ENCODE assay signal across 11 cellular contexts in genomic region chr11:10778217-10778970, GRCh38. TPM values are rescaled to one million over a fixed set of nuclear protein-coding genes. Genes with fewer than 3 reads are reported as not detected.
A peak's percentile ranks its signal among the peaks of the same experiment; 100 is the strongest.
DNase-seq lines count a peak whose midpoint lies in the region; ATAC-seq, FAIRE-seq and TF ChIP-seq lines count a peak whose summit lies in the region.
"Had no signal": no experiment of that assay in that cellular context is flagged by ENCODE, and none has a peak within 500 bp of the region (broad histone marks: within the 10 kb centered on the region; RNA-seq: fewer than 3 reads in every experiment).

No MANE protein-coding gene starts in this region.

- peaks cover 17% of the 10 kb centered on the region for H3K36me3 ChIP-seq in ACC112 (ENCODE audit: insufficient read depth, low read length)
- peaks cover 18 to 25% of the 10 kb centered on the region in 2 donors for H3K36me3 ChIP-seq in small intestine (ENCODE audit: control insufficient read depth in 2 of 2, insufficient read depth in 2 of 2, low read length in 2 of 2)

- TF ChIP-seq CTCF in fibroblast of pulmonary artery (IDR thresholded peaks at IDR 0.05; ENCODE audit: low read length, missing control alignments) = no peak

- H2AFZ ChIP-seq in ACC112 (ENCODE audit: low read length, unreplicated experiment) = peak overlapping the region; percentile 58

- 79 to 92% (median 86%) methylated on average over 13 of the region's 13 CpGs for WGBS in small intestine, 3 donors

- peaks cover 26% of the 10 kb centered on the region for H3K4me1 ChIP-seq in ACC112 (ENCODE audit: control insufficient read depth, insufficient read depth, low read length, unreplicated experiment)
- no peaks in the 10 kb centered on the region for H3K4me1 ChIP-seq in small intestine (ENCODE audit: control insufficient read depth in 2 of 2, insufficient read depth in 1 of 2, low read depth in 1 of 2, low read length in 1 of 2)

- H3K4me3 ChIP-seq in ACC112 (ENCODE audit: low read depth, low read length) = peak overlapping the region; percentile 31
- H3K4me3 ChIP-seq in fibroblast of pulmonary artery (replicated peaks; ENCODE audit: low read depth, low read length) = no peak overlapping the region
- no peak overlapping the region for H3K4me3 ChIP-seq in small intestine (ENCODE audit: low read depth in 1 of 2, low read length in 2 of 2)

- FAIRE-seq in small intestine (lab: Jason Lieb, UNC) = no peak

- DNase-seq in LHCN-M2 (ENCODE audit: low read depth) (peak; percentile 89), fibroblast of pulmonary artery (ENCODE audit: low read depth) (peak; percentile 80), occipital lobe (lab: John Stamatoyannopoulos, UW) (peak; percentile 41), NOMO-1 treated with dmso at 0.1 percent for 144 hours (lab: John Stamatoyannopoulos, UW; ENCODE audit: unreplicated experiment) (no peak), small intestine (no peak)
- no peak for DNase-seq in activated effector memory CD4-positive, alpha-beta T cell treated with anti-CD3 and anti-CD28 coated beads, Interleukin-2, amount 50 U/mL, for 16 hours
- DNase-seq: activated CD8-positive, alpha-beta memory T cell treated with anti-CD3 and anti-CD28 coated beads, Interleukin-2, amount 50 U/mL, for 4 hours; NCI-H2107 had no signal

- H3K27ac ChIP-seq in ACC112 (ENCODE audit: low read depth, low read length) (peak overlapping the region; percentile 96), small intestine (ENCODE audit: low read depth in 1 of 2, low read length in 1 of 2) (no peak overlapping the region)

- H3K9me3 ChIP-seq in small intestine (ENCODE audit: control insufficient read depth, low read depth) = no peaks in the 10 kb centered on the region

- no peaks in the 10 kb centered on the region for H3K27me3 ChIP-seq in ACC112 (ENCODE audit: insufficient read depth, low read length)
- H3K27me3 ChIP-seq in small intestine (ENCODE audit: control insufficient read depth in 2 of 2, insufficient read depth in 2 of 2, low read length in 2 of 2) = no peaks in the 10 kb centered on the region

- H3K79me2 ChIP-seq in ACC112 (ENCODE audit: control insufficient read depth, insufficient read depth, low read length, unreplicated experiment) = no peaks in the 10 kb centered on the region

- no peak for ATAC-seq in GM21786 (IDR thresholded peaks at IDR 0.05; ENCODE audit: unreplicated experiment)
- ATAC-seq: HCT116 had no signal

RNA-seq across cellular contexts. Expression of gene CTR9, which starts 27.3 kb away (rescaled TPM):
- total RNA-seq in LHCN-M2 (2014; rRNA removed) (20.5 and 25.1 TPM in 2 replicates), occipital lobe (36.8 TPM)
- 14.2 TPM for polyA plus RNA-seq in LHCN-M2 (2012)
- polyA plus RNA-seq in small intestine = 10 to 100 TPM; 14.1 to 16.6 (median 16.3) TPM

RNA-seq across cellular contexts. Expression of gene EIF4G2, which starts 30.3 kb away (rescaled TPM):
- total RNA-seq in LHCN-M2 (2014; rRNA removed) (925 and 936 TPM in 2 replicates), occipital lobe (1,024 TPM)
- 415 TPM for polyA plus RNA-seq in LHCN-M2 (2012)
- 100 to 1,000 TPM; 208 to 272 (median 218) TPM for polyA plus RNA-seq in small intestine

Comparison
In these comparisons a context has a peak if more than half of its experiments do, and no peak if none do; other contexts are left out.
1. DNase-seq: peak in LHCN-M2 (single experiment), fibroblast of pulmonary artery (single experiment) and occipital lobe (single experiment); none in activated effector memory CD4-positive, alpha-beta T cell treated with anti-CD3 and anti-CD28 coated beads, Interleukin-2, amount 50 U/mL, for 16 hours (single experiment), NOMO-1 treated with dmso at 0.1 percent for 144 hours (single experiment) and small intestine (single experiment).